In the genomic region with DNA sequence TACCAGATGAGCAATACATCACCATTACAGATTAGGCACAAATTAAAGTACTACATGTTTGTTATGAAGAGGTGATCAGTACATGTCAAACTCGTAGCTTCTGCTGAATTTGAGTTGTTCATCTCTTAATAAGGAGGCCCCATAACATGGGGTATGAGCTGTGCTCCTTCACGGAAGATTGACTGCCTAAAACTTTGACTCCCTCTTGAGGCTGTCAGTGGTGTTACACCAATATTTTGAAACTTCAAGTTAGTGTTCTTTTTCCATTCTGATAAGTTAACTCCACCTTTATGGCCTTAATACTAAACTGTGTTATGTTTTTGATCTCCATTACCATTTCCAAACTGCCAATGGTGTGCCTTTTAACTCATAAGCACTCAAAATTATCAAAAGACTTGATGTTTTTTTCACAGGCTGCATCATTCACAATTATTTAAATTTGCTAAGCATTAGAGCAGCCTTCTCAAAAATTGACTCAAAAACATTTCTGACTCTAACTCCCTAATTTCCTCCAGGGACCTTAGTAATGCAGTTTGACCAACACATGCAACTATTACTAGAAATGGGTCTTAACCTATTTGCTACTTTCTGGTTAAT, we compare ENCODE assay signal across 9 cellular contexts.
DNase-seq lines count a peak whose midpoint lies in the region; ATAC-seq and TF ChIP-seq lines count a peak whose summit lies in the region.
"Had no signal": no experiment of that assay in that cellular context is flagged by ENCODE, and none has a peak within 500 bp of the region (broad histone marks: within the 10 kb centered on the region; RNA-seq: fewer than 3 reads in every experiment).

No MANE protein-coding gene starts in this region.

- TF ChIP-seq POLR2A in HCT116 (IDR thresholded peaks at IDR 0.05; ENCODE audit: borderline replicate concordance, extremely low read depth, insufficient read depth, insufficient read length), result no peak

- H3K4me1 Mint-ChIP-seq in activated CD8-positive, alpha-beta memory T cell treated with anti-CD3 and anti-CD28 coated beads, Interleukin-2, amount 10 ng/mL, durations not matched to agents 7 days and 5 days, result no peaks in the 10 kb centered on the region

- no peaks in the 10 kb centered on the region for H3K27me3 Mint-ChIP-seq in activated CD8-positive, alpha-beta memory T cell treated with anti-CD3 and anti-CD28 coated beads, Interleukin-2, amount 10 ng/mL, durations not matched to agents 7 days and 5 days
- H3K27me3 Mint-ChIP-seq: dendritic cell treated with granulocyte-macrophage colony-stimulating factor and Interleukin-4, amounts not matched to agents 40 ng/mL and 50 ng/mL, for 4 days had no signal

- H3K9me3 ChIP-seq in HCT116 (ENCODE audit: control insufficient read depth in 1 of 2, insufficient read depth in 1 of 2, low read depth in 1 of 2, low read length in 2 of 2) (no peaks in the 10 kb centered on the region), MG63 (no peaks in the 10 kb centered on the region)

- in situ Hi-C loops in brain microvascular endothelial cell (cut with HindIII; ENCODE audit: low pct_ligation_motif_present, low sequenced_read_pairs), result no loop called here

- no peaks in the 10 kb centered on the region for H4K20me1 ChIP-seq in HCT116 (ENCODE audit: insufficient read depth)

- no peaks in the 10 kb centered on the region for H3K4me1 ChIP-seq in HCT116 (ENCODE audit: control insufficient read depth in 1 of 2, insufficient read depth in 2 of 2, low read length in 2 of 2)

- no peaks in the 10 kb centered on the region for H3K9me2 ChIP-seq in HCT116 (ENCODE audit: insufficient read depth)

- POLR2A ChIA-PET in HCT116 (lab: Charles Lee), result no interaction called here

- H3K27ac Mint-ChIP-seq in activated CD8-positive, alpha-beta memory T cell treated with anti-CD3 and anti-CD28 coated beads, Interleukin-2, amount 10 ng/mL, durations not matched to agents 7 days and 5 days, result no peak overlapping the region
- H3K27ac Mint-ChIP-seq: dendritic cell treated with granulocyte-macrophage colony-stimulating factor and Interleukin-4, amounts not matched to agents 40 ng/mL and 50 ng/mL, for 4 days had no signal

- no peak overlapping the region for H3K4me3 Mint-ChIP-seq in activated CD8-positive, alpha-beta memory T cell treated with anti-CD3 and anti-CD28 coated beads, Interleukin-2, amount 10 ng/mL, durations not matched to agents 7 days and 5 days
- H3K4me3 Mint-ChIP-seq: dendritic cell treated with granulocyte-macrophage colony-stimulating factor and Interleukin-4, amounts not matched to agents 40 ng/mL and 50 ng/mL, for 4 days had no signal

- DNase-seq in NCI-H2081 (lab: John Stamatoyannopoulos, UW), result peak; percentile 26 to 39
- no peak for DNase-seq in NCI-H2081 treated with DMSO at 0.1 percent for 48 hours (lab: John Stamatoyannopoulos, UW)
- peak; percentile 35 for DNase-seq in HCT116 (ENCODE audit: low read depth, low spot score)
- peak; percentile 2 for DNase-seq in MG63
- peak; percentile 42 for DNase-seq in brain microvascular endothelial cell
- DNase-seq in lung microvascular endothelial cell (ENCODE audit: low read depth in 2 of 2), result peak; percentile 38 to 64
- DNase-seq in cerebellar nuclear complex (lab: John Stamatoyannopoulos, UW), result no peak
- DNase-seq in activated CD8-positive, alpha-beta memory T cell treated with anti-CD3 and anti-CD28 coated beads, Interleukin-2, amount 10 ng/mL, durations not matched to agents 7 days and 5 days, result no peak

- H3K9me3 Mint-ChIP-seq in activated CD8-positive, alpha-beta memory T cell treated with anti-CD3 and anti-CD28 coated beads, Interleukin-2, amount 10 ng/mL, durations not matched to agents 7 days and 5 days (ENCODE audit: low read depth), result peaks cover 7% of the 10 kb centered on the region
- H3K9me3 Mint-ChIP-seq: dendritic cell treated with granulocyte-macrophage colony-stimulating factor and Interleukin-4, amounts not matched to agents 40 ng/mL and 50 ng/mL, for 4 days had no signal

- H3K79me2 ChIP-seq in HCT116 (ENCODE audit: insufficient read depth, low read length), result no peaks in the 10 kb centered on the region

- no TSS peak for BruUV-seq in HCT116 (replicated peaks; lab: Mats Ljungman, UMichigan)

- peak; percentile 75 for ATAC-seq in HCT116
- ATAC-seq in activated CD8-positive, alpha-beta memory T cell treated with anti-CD3 and anti-CD28 coated beads, Interleukin-2, amount 10 ng/mL, durations not matched to agents 7 days and 5 days, result no peak

- TF ChIP-seq CTCF in HCT116 (IDR thresholded peaks at IDR 0.05 in 2 of 3, conservative IDR thresholded peaks at IDR 0.05 in 1 of 3; ENCODE audit: borderline replicate concordance in 1 of 3, insufficient read depth in 1 of 3, low read depth in 2 of 3, low read length in 2 of 3), result peak; percentile 21 to 73 (median 64); a peak in 4 of 6 replicates
- TF ChIP-seq CTCF in brain microvascular endothelial cell (IDR thresholded peaks at IDR 0.05; ENCODE audit: low read depth, low read length, missing control alignments), result peak; percentile 77

- H3K9ac ChIP-seq in HCT116 (ENCODE audit: low read length), result no peak overlapping the region

- intact Hi-C loops in HCT116 (cut with micrococcal nuclease), result loop anchor here (5.0 to 10.0 kb wide), 2 partner anchors 1166 to 1484 kb away; no protein-coding TSS in a partner anchor

- RAD21 ChIA-PET in HCT116 (lab: Charles Lee; ENCODE audit: low non-redundant PET in 1 of 2, low total read pairs in 2 of 2, uncharacterized antibody in 2 of 2, unreplicated experiment in 2 of 2), result no interaction called here

- H2AFZ ChIP-seq in HCT116 (ENCODE audit: low read depth, low read length, poor library complexity, severe bottlenecking), result peak overlapping the region; percentile 66

- H3K36me3 ChIP-seq in HCT116 (ENCODE audit: control insufficient read depth in 1 of 2, insufficient read depth in 2 of 2, low read length in 2 of 2) (no peaks in the 10 kb centered on the region), MG63 (no peaks in the 10 kb centered on the region), brain microvascular endothelial cell (replicated peaks) (no peaks in the 10 kb centered on the region)

- no peak overlapping the region for H3K4me3 ChIP-seq in HCT116 (replicated peaks in 1 of 2; ENCODE audit: low read depth in 1 of 2, low read length in 2 of 2)
- no peak overlapping the region for H3K4me3 ChIP-seq in MG63
- H3K4me3 ChIP-seq in brain microvascular endothelial cell (ENCODE audit: low read depth, low read length), result no peak overlapping the region

- H3K36me3 Mint-ChIP-seq in activated CD8-positive, alpha-beta memory T cell treated with anti-CD3 and anti-CD28 coated beads, Interleukin-2, amount 10 ng/mL, durations not matched to agents 7 days and 5 days, result no peaks in the 10 kb centered on the region

- CTCF ChIA-PET in HCT116 (lab: Charles Lee), result interaction anchor here (0.9 to 1.9 kb wide), 4 partner anchors 13 to 1167 kb away, joined by 3 to 13 read pairs (median 6); no protein-coding TSS in a partner anchor
- CTCF ChIA-PET in activated CD8-positive, alpha-beta memory T cell treated with anti-CD3 and anti-CD28 coated beads, Interleukin-2, amount 10 ng/mL, durations not matched to agents 7 days and 5 days (lab: Charles Lee), result no interaction called here

- H3K27ac ChIP-seq in HCT116 (ENCODE audit: low read depth, low read length) (no peak overlapping the region), brain microvascular endothelial cell (no peak overlapping the region)

- H3K27me3 ChIP-seq in HCT116 (ENCODE audit: insufficient read depth, low read length), result no peaks in the 10 kb centered on the region
- no peaks in the 10 kb centered on the region for H3K27me3 ChIP-seq in MG63
- no peaks in the 10 kb centered on the region for H3K27me3 ChIP-seq in brain microvascular endothelial cell (replicated peaks)

- TF ChIP-seq RAD21 in HCT116 (IDR thresholded peaks at IDR 0.05; ENCODE audit: low read depth), result peak; percentile 65

- H3K4me2 ChIP-seq in HCT116 (ENCODE audit: low read length), result no peak overlapping the region

TF ChIP-seq in HCT116, 20 proteins besides CTCF, POLR2A, EP300 and RAD21 (continues in another document):
- TF ChIP-seq, protein P1, sequence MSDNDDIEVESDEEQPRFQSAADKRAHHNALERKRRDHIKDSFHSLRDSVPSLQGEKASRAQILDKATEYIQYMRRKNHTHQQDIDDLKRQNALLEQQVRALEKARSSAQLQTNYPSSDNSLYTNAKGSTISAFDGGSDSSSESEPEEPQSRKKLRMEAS (IDR thresholded peaks at IDR 0.05), result no peak
- no peak for TF ChIP-seq YY1 (IDR thresholded peaks at IDR 0.05; ENCODE audit: extremely low read depth, insufficient replicate concordance, low read depth, low read length)
- no peak for TF ChIP-seq EGR1 (IDR thresholded peaks at IDR 0.05; ENCODE audit: low read depth)
- no peak for TF ChIP-seq JUND (IDR thresholded peaks at IDR 0.05)
- no peak for TF ChIP-seq CBX3 (IDR thresholded peaks at IDR 0.05; ENCODE audit: low read depth)
- TF ChIP-seq ZFX (IDR thresholded peaks at IDR 0.05), result no peak
- no peak for TF ChIP-seq EZH2phosphoT487 (IDR thresholded peaks at IDR 0.05; ENCODE audit: borderline replicate concordance)
- TF ChIP-seq, protein P2, sequence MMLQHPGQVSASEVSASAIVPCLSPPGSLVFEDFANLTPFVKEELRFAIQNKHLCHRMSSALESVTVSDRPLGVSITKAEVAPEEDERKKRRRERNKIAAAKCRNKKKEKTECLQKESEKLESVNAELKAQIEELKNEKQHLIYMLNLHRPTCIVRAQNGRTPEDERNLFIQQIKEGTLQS (IDR thresholded peaks at IDR 0.05), result no peak
- TF ChIP-seq EZH2 (IDR thresholded peaks at IDR 0.05), result no peak
- TF ChIP-seq SP1 (IDR thresholded peaks at IDR 0.05; ENCODE audit: low read depth), result no peak
- TF ChIP-seq TCF7L2 (IDR thresholded peaks at IDR 0.05; ENCODE audit: borderline replicate concordance, extremely low read depth, insufficient read depth, insufficient read length), result no peak
- TF ChIP-seq CEBPB (IDR thresholded peaks at IDR 0.05; ENCODE audit: low read depth), result no peak
- TF ChIP-seq POLR2AphosphoS5 (IDR thresholded peaks at IDR 0.05; ENCODE audit: low read depth, low read length), result no peak
- TF ChIP-seq, protein P3, sequence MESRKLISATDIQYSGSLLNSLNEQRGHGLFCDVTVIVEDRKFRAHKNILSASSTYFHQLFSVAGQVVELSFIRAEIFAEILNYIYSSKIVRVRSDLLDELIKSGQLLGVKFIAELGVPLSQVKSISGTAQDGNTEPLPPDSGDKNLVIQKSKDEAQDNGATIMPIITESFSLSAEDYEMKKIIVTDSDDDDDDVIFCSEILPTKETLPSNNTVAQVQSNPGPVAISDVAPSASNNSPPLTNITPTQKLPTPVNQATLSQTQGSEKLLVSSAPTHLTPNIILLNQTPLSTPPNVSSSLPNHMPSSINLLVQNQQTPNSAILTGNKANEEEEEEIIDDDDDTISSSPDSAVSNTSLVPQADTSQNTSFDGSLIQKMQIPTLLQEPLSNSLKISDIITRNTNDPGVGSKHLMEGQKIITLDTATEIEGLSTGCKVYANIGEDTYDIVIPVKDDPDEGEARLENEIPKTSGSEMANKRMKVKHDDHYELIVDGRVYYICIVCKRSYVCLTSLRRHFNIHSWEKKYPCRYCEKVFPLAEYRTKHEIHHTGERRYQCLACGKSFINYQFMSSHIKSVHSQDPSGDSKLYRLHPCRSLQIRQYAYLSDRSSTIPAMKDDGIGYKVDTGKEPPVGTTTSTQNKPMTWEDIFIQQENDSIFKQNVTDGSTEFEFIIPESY (IDR thresholded peaks at IDR 0.05; ENCODE audit: extremely low read depth, insufficient replicate concordance, low read length), result no peak

Comparison
In these comparisons a context has a peak if more than half of its experiments do, and no peak if none do; other contexts are left out.
1. DNase-seq: peak in NCI-H2081 (2 of 2), HCT116 (single experiment), MG63 (single experiment), brain microvascular endothelial cell (single experiment) and lung microvascular endothelial cell (2 of 2); none in NCI-H2081 treated with DMSO at 0.1 percent for 48 hours (single experiment), cerebellar nuclear complex (0 of 2) and activated CD8-positive, alpha-beta memory T cell treated with anti-CD3 and anti-CD28 coated beads, Interleukin-2, amount 10 ng/mL, durations not matched to agents 7 days and 5 days (single experiment).